ENCODE assay signal across 10 cellular contexts in the genomic region with DNA sequence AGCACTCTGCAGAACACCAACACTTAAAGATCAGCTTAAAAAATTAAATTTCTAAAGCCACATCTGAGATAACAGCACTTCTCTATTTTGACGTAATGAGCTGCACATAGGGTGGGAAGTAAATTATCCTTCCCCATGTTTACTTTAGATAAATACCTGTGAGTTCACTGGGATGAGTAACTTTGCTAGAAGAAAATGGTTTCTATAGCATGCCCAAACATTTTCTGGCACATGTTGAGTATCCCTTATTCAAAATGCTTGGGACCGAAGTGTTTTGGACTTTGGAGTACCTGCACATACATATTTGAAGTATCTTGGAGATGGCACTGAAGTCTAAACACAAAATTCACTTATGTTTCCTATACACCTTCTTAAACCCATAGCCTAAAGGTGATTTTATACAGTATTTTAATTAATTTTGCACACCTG. TPM values are rescaled to one million over a fixed set of nuclear protein-coding genes. Genes with fewer than 3 reads are reported as not detected.
DNase-seq lines count a peak whose midpoint lies in the region; ATAC-seq and TF ChIP-seq lines count a peak whose summit lies in the region.
"Had no signal": no experiment of that assay in that cellular context is flagged by ENCODE, and none has a peak within 500 bp of the region (broad histone marks: within the 10 kb centered on the region; RNA-seq: fewer than 3 reads in every experiment).

No MANE protein-coding gene starts in this region.

- intact Hi-C loops in Panc1 (cut with micrococcal nuclease; ENCODE audit: unreplicated experiment): loop anchor here (10.0 kb wide), 1 partner anchor 101 kb away; a partner anchor contains a TSS

- BruUV-seq in Panc1 (replicated peaks; lab: Mats Ljungman, UMichigan): no TSS peak

- CTCF ChIA-PET in CD8-positive, alpha-beta memory T cell (lab: Charles Lee): no interaction called here
- CTCF ChIA-PET in Panc1 (lab: Charles Lee): interaction anchor here (0.7 kb wide), 1 partner anchor 654 kb away, joined by 3 read pairs; no protein-coding TSS in a partner anchor

- H3K36me3 ChIP-seq in CD8-positive, alpha-beta memory T cell (ENCODE audit: insufficient read depth, low read length): peaks cover 80% of the 10 kb centered on the region
- peaks cover 99% of the 10 kb centered on the region for H3K36me3 ChIP-seq in Panc1 (ENCODE audit: control insufficient read depth, insufficient read depth, low read length)

- in situ Hi-C loops in Panc1 (cut with HindIII; ENCODE audit: low pct_unique_long_range_greater_than_20kb, low sequenced_read_pairs): no loop called here

- ATAC-seq in Panc1: no peak

- no peaks in the 10 kb centered on the region for H3K9me3 ChIP-seq in CD8-positive, alpha-beta memory T cell (ENCODE audit: low read length)
- H3K9me3 ChIP-seq in Panc1 (ENCODE audit: control insufficient read depth, insufficient read depth, low read depth, low read length): no peaks in the 10 kb centered on the region
- H3K9me3 ChIP-seq: SJCRH30 had no signal

- H3K4me1 Mint-ChIP-seq in CD8-positive, alpha-beta memory T cell: peaks cover 76 to 96% (median 95%) of the 10 kb centered on the region in 3 donors
- H3K4me1 Mint-ChIP-seq in progenitor cell of endocrine pancreas (ENCODE audit: low read depth): peaks cover 67% of the 10 kb centered on the region

- no peak for DNase-seq in CD8-positive, alpha-beta memory T cell
- DNase-seq in Panc1 (ENCODE audit: low read depth, low spot score) (no peak), epithelial cell of esophagus (ENCODE audit: low read depth) (no peak), progenitor cell of endocrine pancreas (ENCODE audit: low spot score, unreplicated experiment) (no peak), NCI-H2029 (lab: John Stamatoyannopoulos, UW) (no peak), NCI-H2081 treated with DMSO at 0.1 percent for 48 hours (lab: John Stamatoyannopoulos, UW) (no peak), cerebellar nuclear complex (lab: John Stamatoyannopoulos, UW) (no peak), superior temporal gyrus (ENCODE audit: extremely low spot score) (no peak)

- H3K27me3 Mint-ChIP-seq in CD8-positive, alpha-beta memory T cell: peaks cover 0 to 1% of the 10 kb centered on the region in 2 donors
- no peaks in the 10 kb centered on the region for H3K27me3 Mint-ChIP-seq in progenitor cell of endocrine pancreas

- POLR2A ChIA-PET in CD8-positive, alpha-beta memory T cell (lab: Charles Lee): no interaction called here
- POLR2A ChIA-PET in Panc1 (lab: Charles Lee): no interaction called here

- no peaks in the 10 kb centered on the region for H3K27me3 ChIP-seq in CD8-positive, alpha-beta memory T cell (ENCODE audit: insufficient read depth, low read length, poor library complexity, severe bottlenecking)
- H3K27me3 ChIP-seq in Panc1 (ENCODE audit: control insufficient read depth, insufficient read depth, low read length): no peaks in the 10 kb centered on the region
- H3K27me3 ChIP-seq: SJCRH30 had no signal

- peaks cover 25 to 96% (median 38%) of the 10 kb centered on the region in 3 donors for H3K36me3 Mint-ChIP-seq in CD8-positive, alpha-beta memory T cell
- peaks cover 73% of the 10 kb centered on the region for H3K36me3 Mint-ChIP-seq in progenitor cell of endocrine pancreas (ENCODE audit: insufficient read depth)

- no peak overlapping the region for H3K4me3 ChIP-seq in CD8-positive, alpha-beta memory T cell (ENCODE audit: low read length)
- H3K4me3 ChIP-seq in Panc1 (ENCODE audit: low read depth in 2 of 2, low read length in 2 of 2) (peak overlapping the region; percentile 93 to 99; a peak in 3 of 4 replicates), epithelial cell of esophagus (ENCODE audit: low read length) (peak overlapping the region; percentile 61)
- H3K4me3 ChIP-seq: SJCRH30 had no signal

- H3K4me1 ChIP-seq in CD8-positive, alpha-beta memory T cell (ENCODE audit: insufficient read depth, low read length): peaks cover 67% of the 10 kb centered on the region
- H3K4me1 ChIP-seq in Panc1 (ENCODE audit: control insufficient read depth, insufficient read depth, low read length): peaks cover 86% of the 10 kb centered on the region

- H3K27ac ChIP-seq in CD8-positive, alpha-beta memory T cell (ENCODE audit: low read depth, low read length): no peak overlapping the region
- H3K27ac ChIP-seq in Panc1 (ENCODE audit: low read length): peak overlapping the region; percentile 82
- H3K27ac ChIP-seq: SJCRH30 had no signal

- TF ChIP-seq CTCF in Panc1 (IDR thresholded peaks at IDR 0.05) (no peak), epithelial cell of esophagus (IDR thresholded peaks at IDR 0.05; ENCODE audit: insufficient read depth, low read depth, low read length, missing control alignments) (no peak), progenitor cell of endocrine pancreas (IDR thresholded peaks at IDR 0.05; ENCODE audit: unreplicated experiment) (no peak)

- H3K9me3 Mint-ChIP-seq in CD8-positive, alpha-beta memory T cell: no peaks in the 10 kb centered on the region
- H3K9me3 Mint-ChIP-seq in progenitor cell of endocrine pancreas (ENCODE audit: low read depth): no peaks in the 10 kb centered on the region
- H3K9me3 Mint-ChIP-seq: neural crest cell had no signal

- peak overlapping the region in 7 of 8 donors; percentile 17 to 78 (median 58) for H3K27ac Mint-ChIP-seq in CD8-positive, alpha-beta memory T cell
- peak overlapping the region; percentile 83 for H3K27ac Mint-ChIP-seq in progenitor cell of endocrine pancreas

- no peak overlapping the region for H3K4me3 Mint-ChIP-seq in CD8-positive, alpha-beta memory T cell
- H3K4me3 Mint-ChIP-seq in progenitor cell of endocrine pancreas (ENCODE audit: low read depth): peak overlapping the region; percentile 59
- H3K4me3 Mint-ChIP-seq: neural crest cell had no signal

RNA-seq across cellular contexts. Expression of a gene that starts 6.6 kb away (rescaled TPM):
- 100 to 1,000 TPM; 198 to 202 TPM for total RNA-seq in CD8-positive, alpha-beta memory T cell
- polyA plus RNA-seq in CD8-positive, alpha-beta memory T cell: 58.4 TPM
- 341 TPM for total RNA-seq in Panc1 (2021; ENCODE audit: unreplicated experiment)
- polyA plus RNA-seq in Panc1 (2012; ENCODE audit: insufficient read length): 122 TPM
- total RNA-seq in progenitor cell of endocrine pancreas: 216 and 224 TPM in 2 replicates
